ENCODE assay signal across 7 cellular contexts in the genomic region with DNA sequence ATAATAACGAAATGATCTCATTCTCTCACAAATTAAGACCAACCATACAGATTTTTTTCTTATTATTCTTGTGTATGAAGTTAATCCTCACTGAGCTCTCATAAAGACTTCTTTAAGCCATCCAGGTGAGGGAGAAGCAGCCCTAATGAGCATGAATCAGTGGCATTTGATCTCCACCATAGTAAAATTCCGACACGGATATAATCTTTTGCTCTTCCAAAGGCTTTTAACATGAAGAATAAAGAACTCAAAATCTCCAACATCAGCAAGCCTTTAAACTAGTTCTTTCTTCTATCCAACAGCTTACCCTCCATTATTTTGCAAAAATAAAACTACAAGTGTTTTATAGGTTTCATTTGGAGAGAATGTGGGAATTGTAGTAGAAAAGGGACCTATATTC.
"Had no signal": no experiment of that assay in that cellular context is flagged by ENCODE, and none has a peak within 500 bp of the region (broad histone marks: within the 10 kb centered on the region; RNA-seq: fewer than 3 reads in every experiment).

No MANE protein-coding gene starts in this region.

- H3K27ac Mint-ChIP-seq: HFFc6 had no signal

- H3K4me3 ChIP-seq: GM23248 had no signal

- H3K27ac ChIP-seq: GM23248 had no signal

- DNase-seq: GM23248, GOT3, H7, H9, HCEC 1CT, HFFc6 had no signal

- H2AFZ ChIP-seq: GM23248 had no signal

- H3K4me3 Mint-ChIP-seq: H9, HFFc6 had no signal

- ATAC-seq: HCT116 had no signal
